Comparison of ENCODE assay signal across 17 cellular contexts in the genomic region with DNA sequence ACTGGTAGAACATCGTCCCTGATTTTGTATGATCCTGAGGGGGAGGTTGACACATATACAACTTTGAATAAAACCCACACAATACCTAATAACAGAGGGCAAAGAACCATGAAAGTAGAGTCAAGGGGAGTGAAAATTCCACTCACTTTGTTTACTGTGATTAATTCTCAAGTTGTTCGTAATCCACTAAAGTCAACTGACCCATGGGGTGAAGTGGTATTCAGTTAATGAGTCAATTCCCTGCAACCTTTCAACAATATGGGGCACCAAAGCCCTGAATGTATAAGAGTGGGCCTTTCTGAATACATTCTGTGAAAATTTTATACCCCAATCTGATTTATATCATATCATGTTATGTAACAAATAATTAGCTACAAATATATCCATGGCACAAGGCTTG. TPM values are rescaled to one million over a fixed set of nuclear protein-coding genes. Genes with fewer than 3 reads are reported as not detected.
DNase-seq lines count a peak whose midpoint lies in the region; ATAC-seq and TF ChIP-seq lines count a peak whose summit lies in the region.
"Had no signal": no experiment of that assay in that cellular context is flagged by ENCODE, and none has a peak within 500 bp of the region (broad histone marks: within the 10 kb centered on the region; RNA-seq: fewer than 3 reads in every experiment).

No MANE protein-coding gene starts in this region.

- H3K9me3 Mint-ChIP-seq in activated CD8-positive, alpha-beta memory T cell treated with anti-CD3 and anti-CD28 coated beads, Interleukin-2, amount 10 ng/mL, durations not matched to agents 7 days and 5 days (ENCODE audit: low read depth) = no peaks in the 10 kb centered on the region
- H3K9me3 Mint-ChIP-seq: CD8-positive, alpha-beta memory T cell; GM23338 had no signal

- H3K4me1 Mint-ChIP-seq in activated CD8-positive, alpha-beta memory T cell treated with anti-CD3 and anti-CD28 coated beads, Interleukin-2, amount 10 ng/mL, durations not matched to agents 7 days and 5 days = no peaks in the 10 kb centered on the region
- H3K4me1 Mint-ChIP-seq: CD4-positive, CD25-positive, alpha-beta regulatory T cell; CD8-positive, alpha-beta memory T cell; GM23338; IgD-negative memory B cell had no signal

- no peak overlapping the region for H3K4me3 ChIP-seq in RWPE2 (ENCODE audit: severe bottlenecking)
- H3K4me3 ChIP-seq: GM23338 had no signal

- no peaks in the 10 kb centered on the region for H3K9me3 ChIP-seq in RWPE2 (ENCODE audit: severe bottlenecking)
- H3K9me3 ChIP-seq: BE2C had no signal

- H3K36me3 ChIP-seq in RWPE2 (ENCODE audit: low read depth) = no peaks in the 10 kb centered on the region
- H3K36me3 ChIP-seq: BE2C had no signal

- ATAC-seq in RWPE2 (ENCODE audit: low read depth) (no peak), GM18858 (IDR thresholded peaks at IDR 0.05; ENCODE audit: unreplicated experiment) (no peak), HG03354 (IDR thresholded peaks at IDR 0.05; ENCODE audit: poor library complexity, severe bottlenecking, unreplicated experiment) (no peak)
- no peak for ATAC-seq in activated CD8-positive, alpha-beta memory T cell treated with anti-CD3 and anti-CD28 coated beads, Interleukin-2, amount 10 ng/mL, durations not matched to agents 7 days and 5 days
- ATAC-seq: GM23338 had no signal

- no peak for TF ChIP-seq CTCF in RWPE2 (IDR thresholded peaks at IDR 0.05; ENCODE audit: poor library complexity, severe bottlenecking)

- H3K27me3 ChIP-seq in RWPE2 (ENCODE audit: insufficient read depth, poor library complexity, severe bottlenecking) = no peaks in the 10 kb centered on the region
- H3K27me3 ChIP-seq: BE2C had no signal

- H3K27me3 Mint-ChIP-seq in activated CD8-positive, alpha-beta memory T cell treated with anti-CD3 and anti-CD28 coated beads, Interleukin-2, amount 10 ng/mL, durations not matched to agents 7 days and 5 days = peaks cover 4% of the 10 kb centered on the region

- H3K27ac ChIP-seq in RWPE2 (ENCODE audit: poor library complexity, severe bottlenecking) (peak overlapping the region; percentile 93), epithelial cell of prostate (peak overlapping the region; percentile 85)

- H3K27ac Mint-ChIP-seq in activated CD8-positive, alpha-beta memory T cell treated with anti-CD3 and anti-CD28 coated beads, Interleukin-2, amount 10 ng/mL, durations not matched to agents 7 days and 5 days = no peak overlapping the region
- H3K27ac Mint-ChIP-seq: CD4-positive, CD25-positive, alpha-beta regulatory T cell; CD8-positive, alpha-beta memory T cell; GM23338; IgD-negative memory B cell had no signal

- no peaks in the 10 kb centered on the region for H3K36me3 Mint-ChIP-seq in activated CD8-positive, alpha-beta memory T cell treated with anti-CD3 and anti-CD28 coated beads, Interleukin-2, amount 10 ng/mL, durations not matched to agents 7 days and 5 days
- H3K36me3 Mint-ChIP-seq: CD4-positive, CD25-positive, alpha-beta regulatory T cell; CD8-positive, alpha-beta memory T cell; IgD-negative memory B cell had no signal

- DNase-seq in RWPE2 (ENCODE audit: low spot score) (no peak), epithelial cell of prostate (ENCODE audit: low read depth, low spot score) (no peak), kidney glomerular epithelial cell (lab: John Stamatoyannopoulos, UW) (peak; percentile 35), NCI-H1930 (lab: John Stamatoyannopoulos, UW) (no peak)
- DNase-seq in activated CD8-positive, alpha-beta memory T cell treated with anti-CD3 and anti-CD28 coated beads, Interleukin-2, amount 10 ng/mL, durations not matched to agents 7 days and 5 days = no peak
- DNase-seq: ACHN; BE2C; C1 segment of cervical spinal cord; CD4-positive, CD25-positive, alpha-beta regulatory T cell; CD8-positive, alpha-beta memory T cell; COR-L47; DMS 273 treated with DMSO at 0.1 percent for 48 hours; DMS53 had no signal

- CTCF ChIA-PET in activated CD8-positive, alpha-beta memory T cell treated with anti-CD3 and anti-CD28 coated beads, Interleukin-2, amount 10 ng/mL, durations not matched to agents 7 days and 5 days (lab: Charles Lee) = no interaction called here

- peaks cover 17% of the 10 kb centered on the region for H3K4me1 ChIP-seq in RWPE2 (ENCODE audit: insufficient read depth, poor library complexity, severe bottlenecking)
- H3K4me1 ChIP-seq: BE2C had no signal

- no peak overlapping the region for H3K4me3 Mint-ChIP-seq in activated CD8-positive, alpha-beta memory T cell treated with anti-CD3 and anti-CD28 coated beads, Interleukin-2, amount 10 ng/mL, durations not matched to agents 7 days and 5 days
- H3K4me3 Mint-ChIP-seq: CD4-positive, CD25-positive, alpha-beta regulatory T cell; CD8-positive, alpha-beta memory T cell; GM23338; IgD-negative memory B cell had no signal

RNA-seq across cellular contexts. Expression of a gene that starts 39.0 kb away (rescaled TPM):
- total RNA-seq in activated CD8-positive, alpha-beta memory T cell treated with anti-CD3 and anti-CD28 coated beads, Interleukin-2, amount 10 ng/mL, durations not matched to agents 7 days and 5 days = under 1 TPM in 1 of 2 experiments, not detected in 1; 0.07 TPM
- total RNA-seq: CD8-positive, alpha-beta memory T cell; GM23338 had no signal

RNA-seq across cellular contexts. Expression of a gene that starts 55.2 kb away (rescaled TPM):
- total RNA-seq in activated CD8-positive, alpha-beta memory T cell treated with anti-CD3 and anti-CD28 coated beads, Interleukin-2, amount 10 ng/mL, durations not matched to agents 7 days and 5 days = 10 to 100 TPM; 11.2 to 16.1 TPM
